ENCODE assay signal across 8 cellular contexts in genomic region chr19:54653181-54653809, GRCh38. TPM values are rescaled to one million over a fixed set of nuclear protein-coding genes. Genes with fewer than 3 reads are reported as not detected.
DNase-seq lines count a peak whose midpoint lies in the region; ATAC-seq and TF ChIP-seq lines count a peak whose summit lies in the region.

No MANE protein-coding gene starts in this region.

- no peaks in the 10 kb centered on the region for H3K9me3 Mint-ChIP-seq in activated CD4-positive, alpha-beta T cell treated with anti-CD3 and anti-CD28 coated beads, Interleukin-2, amount 10 ng/mL, durations not matched to agents 24 days and 14 days

- no peak overlapping the region for H3K4me3 Mint-ChIP-seq in T-helper 17 cell
- H3K4me3 Mint-ChIP-seq in activated CD4-positive, alpha-beta T cell treated with anti-CD3 and anti-CD28 coated beads, Interleukin-2, amount 10 ng/mL, durations not matched to agents 24 days and 14 days = no peak overlapping the region

- H3K36me3 Mint-ChIP-seq in T-helper 17 cell (ENCODE audit: low read depth) = no peaks in the 10 kb centered on the region
- no peaks in the 10 kb centered on the region for H3K36me3 Mint-ChIP-seq in activated CD4-positive, alpha-beta T cell treated with anti-CD3 and anti-CD28 coated beads, Interleukin-2, amount 10 ng/mL, durations not matched to agents 24 days and 14 days (ENCODE audit: low read depth)

- H3K4me2 ChIP-seq in KMS-11 = no peak overlapping the region

- peak; percentile 11 for DNase-seq in EH (ENCODE audit: low read depth)
- DNase-seq in T-helper 17 cell = no peak
- DNase-seq in activated CD4-positive, alpha-beta T cell treated with anti-CD3 and anti-CD28 coated beads, Interleukin-2, amount 10 ng/mL, durations not matched to agents 24 days and 14 days = no peak
- DNase-seq in hypothalamus (lab: John Stamatoyannopoulos, UW) = no peak

- H3K4me1 Mint-ChIP-seq in T-helper 17 cell = no peaks in the 10 kb centered on the region
- H3K4me1 Mint-ChIP-seq in activated CD4-positive, alpha-beta T cell treated with anti-CD3 and anti-CD28 coated beads, Interleukin-2, amount 10 ng/mL, durations not matched to agents 24 days and 14 days = no peaks in the 10 kb centered on the region

- H3K27ac Mint-ChIP-seq in T-helper 17 cell = no peak overlapping the region
- H3K27ac Mint-ChIP-seq in activated CD4-positive, alpha-beta T cell treated with anti-CD3 and anti-CD28 coated beads, Interleukin-2, amount 10 ng/mL, durations not matched to agents 24 days and 14 days = no peak overlapping the region

- no peak for ATAC-seq in T-helper 17 cell
- no peak for ATAC-seq in HG02840 (IDR thresholded peaks at IDR 0.05; ENCODE audit: low FRiP score, unreplicated experiment)

- TF ChIP-seq CTCF in KMS-11 (conservative IDR thresholded peaks at IDR 0.05; ENCODE audit: low read depth, low read length) = peak; percentile 71
- 0 out of 2 replicates have a peak, but pooled peaks have one; percentile 8 for TF ChIP-seq CTCF in WI38 (IDR thresholded peaks at IDR 0.05; ENCODE audit: low read depth, low read length)
- peak; percentile 45 for TF ChIP-seq CTCF in liver (IDR thresholded peaks at IDR 0.05; ENCODE audit: low read depth, low read length, missing input control)

- H3K4me3 ChIP-seq in KMS-11 (IDR thresholded peaks at IDR 0.05; ENCODE audit: insufficient read depth, low read depth, low read length) (no peak overlapping the region), WI38 (ENCODE audit: low read depth, low read length) (no peak overlapping the region), liver (ENCODE audit: low read depth in 1 of 3, low read length in 3 of 3) (no peak overlapping the region)

- H3K27me3 ChIP-seq in KMS-11 (ENCODE audit: insufficient read depth, low read depth) (peaks cover 14% of the 10 kb centered on the region; the same call in 1 of the 2 replicates), liver (ENCODE audit: control insufficient read depth in 4 of 4, insufficient read depth in 4 of 4, low read length in 3 of 4) (peaks cover 0 to 4% (median under 1%) of the 10 kb centered on the region in 4 donors)

- H3K4me1 ChIP-seq in KMS-11 (ENCODE audit: low read depth, poor library complexity, severe bottlenecking) = no peaks in the 10 kb centered on the region
- H3K4me1 ChIP-seq in liver (ENCODE audit: control insufficient read depth in 4 of 4, insufficient read depth in 4 of 4, low read length in 3 of 4) = no peaks in the 10 kb centered on the region

- no peaks in the 10 kb centered on the region for H3K79me2 ChIP-seq in KMS-11 (ENCODE audit: insufficient read depth, low read depth)

- no peak overlapping the region for H3K9ac ChIP-seq in KMS-11
- H3K9ac ChIP-seq in liver (ENCODE audit: low read depth in 1 of 2, low read length in 2 of 2) = no peak overlapping the region

- H4K20me1 ChIP-seq in KMS-11 (ENCODE audit: insufficient read depth) = no peaks in the 10 kb centered on the region

- no peaks in the 10 kb centered on the region for H3K9me3 ChIP-seq in liver (ENCODE audit: control insufficient read depth in 4 of 4, low read length in 3 of 4)
- H3K9me3 ChIP-seq in T-helper 17 cell (ENCODE audit: control insufficient read depth, low read length, poor library complexity, severe bottlenecking) = no peaks in the 10 kb centered on the region

- H2AFZ ChIP-seq in KMS-11 (ENCODE audit: low read depth) = no peak overlapping the region

- intact Hi-C loops in activated CD4-positive, alpha-beta T cell treated with anti-CD3 and anti-CD28 coated beads, Interleukin-2, amount 10 ng/mL, durations not matched to agents 24 days and 14 days (cut with micrococcal nuclease) = loop anchor here (1.0 kb wide), 1 partner anchor 23 kb away; no protein-coding TSS in a partner anchor

- 30% methylated on average over 6 of the region's 6 CpGs for WGBS in liver

- peak; percentile 57 to 71 for TF ChIP-seq RAD21 in liver (IDR thresholded peaks at IDR 0.05)

- H3K36me3 ChIP-seq in KMS-11 (ENCODE audit: insufficient read depth) (no peaks in the 10 kb centered on the region), liver (ENCODE audit: control insufficient read depth in 4 of 4, insufficient read depth in 3 of 4, low read depth in 1 of 4, low read length in 3 of 4) (no peaks in the 10 kb centered on the region)

- no peak overlapping the region for H3K27ac ChIP-seq in KMS-11
- no peak overlapping the region for H3K27ac ChIP-seq in liver (ENCODE audit: low read depth in 1 of 2, low read length in 2 of 2)

- peaks cover 61% of the 10 kb centered on the region for H3K27me3 Mint-ChIP-seq in T-helper 17 cell
- peaks cover 2% of the 10 kb centered on the region for H3K27me3 Mint-ChIP-seq in activated CD4-positive, alpha-beta T cell treated with anti-CD3 and anti-CD28 coated beads, Interleukin-2, amount 10 ng/mL, durations not matched to agents 24 days and 14 days

TF ChIP-seq in liver, 16 proteins besides CTCF, POLR2A, EP300 and RAD21:
- TF ChIP-seq HNF4G (IDR thresholded peaks at IDR 0.05) (no peak), JUND (IDR thresholded peaks at IDR 0.05) (no peak), MAX (IDR thresholded peaks at IDR 0.05) (no peak), FOXA1 (IDR thresholded peaks at IDR 0.05) (no peak), ZBTB33 (IDR thresholded peaks at IDR 0.05) (no peak), EGR1 (IDR thresholded peaks at IDR 0.05; ENCODE audit: low read depth in 2 of 2) (no peak), YY1 (IDR thresholded peaks at IDR 0.05) (no peak), FOXA2 (IDR thresholded peaks at IDR 0.05) (no peak), GABPA (IDR thresholded peaks at IDR 0.05 in 1 of 2, conservative IDR thresholded peaks at IDR 0.05 in 1 of 2) (no peak)

RNA-seq across cellular contexts. Expression of gene LILRB4, which starts 9.5 kb away (rescaled TPM):
- total RNA-seq in liver (1 to 10 TPM; 2.6 to 5.0 TPM), T-helper 17 cell (1 to 10 TPM in 1 of 2 donors, under 1 TPM in 1; 0.47 to 1.9 TPM)
- polyA plus RNA-seq in liver = 1 to 10 TPM; 1.9 to 4.2 TPM
- total RNA-seq in activated CD4-positive, alpha-beta T cell treated with anti-CD3 and anti-CD28 coated beads, Interleukin-2, amount 10 ng/mL, durations not matched to agents 24 days and 14 days = not detected in 2 replicates

RNA-seq across cellular contexts. Expression of gene LILRB1, which starts 23.0 kb away (rescaled TPM):
- total RNA-seq in liver (10 to 100 TPM in 1 of 2 donors, 1 to 10 TPM in 1; 5.1 to 10.6 TPM), T-helper 17 cell (1 to 10 TPM in 1 of 2 donors, under 1 TPM in 1; 0.42 to 4.3 TPM)
- polyA plus RNA-seq in liver = 1 to 10 TPM; 1.3 to 4.6 TPM
- total RNA-seq in activated CD4-positive, alpha-beta T cell treated with anti-CD3 and anti-CD28 coated beads, Interleukin-2, amount 10 ng/mL, durations not matched to agents 24 days and 14 days = 0.33 TPM in 1 of 2 replicates, not detected in the other

RNA-seq across cellular contexts. Expression of gene LILRA1, which starts 59.9 kb away (rescaled TPM):
- total RNA-seq in liver (1 to 10 TPM; 1.4 to 2.1 TPM), T-helper 17 cell (1 to 10 TPM in 1 of 2 donors, under 1 TPM in 1; 0.65 to 2.1 TPM)
- polyA plus RNA-seq in liver = 1 to 10 TPM in 1 of 2 donors, under 1 TPM in 1; 0.43 to 1.1 TPM
- not detected in 2 replicates for total RNA-seq in activated CD4-positive, alpha-beta T cell treated with anti-CD3 and anti-CD28 coated beads, Interleukin-2, amount 10 ng/mL, durations not matched to agents 24 days and 14 days

Comparison
In these comparisons a context has a peak if more than half of its experiments do, and no peak if none do; other contexts are left out.
1. CTCF ChIP-seq: peak in every context shown above with its lines; median percentile 71 in KMS-11; 45 in liver; 8 in WI38.